ENCODE assay signal across 1 cellular context in genomic region chr14:74913986-74914573, GRCh38.
TF ChIP-seq lines count a peak whose summit lies in the region.

No MANE protein-coding gene starts in this region.

TF ChIP-seq in H1, 55 proteins besides CTCF, POLR2A, EP300 and RAD21:
- no peak for TF ChIP-seq PHF8 (conservative IDR thresholded peaks at IDR 0.05; ENCODE audit: low read depth, low read length)
- TF ChIP-seq CEBPB (IDR thresholded peaks at IDR 0.05; ENCODE audit: low read depth, low read length), result peak; percentile 40; the same call in 1 of the 2 replicates
